Comparison of ENCODE assay signal across 16 cellular contexts in genomic region chrX:78831523-78831922, GRCh38.
DNase-seq lines count a peak whose midpoint lies in the region; ATAC-seq and TF ChIP-seq lines count a peak whose summit lies in the region.
"Had no signal": no experiment of that assay in that cellular context is flagged by ENCODE, and none has a peak within 500 bp of the region (broad histone marks: within the 10 kb centered on the region; RNA-seq: fewer than 3 reads in every experiment).

No MANE protein-coding gene starts in this region.

- no peak overlapping the region for H3K4ac ChIP-seq in neuronal stem cell (ENCODE audit: low read length)

- intact Hi-C loops in spleen (cut with DNase I; ENCODE audit: low total_unique reads), result no loop called here

- H3K14ac ChIP-seq in neuronal stem cell (ENCODE audit: low read length), result no peak overlapping the region

- peak; percentile 82 for ATAC-seq in GM18502 (IDR thresholded peaks at IDR 0.05; ENCODE audit: poor library complexity, unreplicated experiment)
- peak; percentile 88 for ATAC-seq in GM18870 (IDR thresholded peaks at IDR 0.05; ENCODE audit: unreplicated experiment)
- peak; percentile 52 for ATAC-seq in HG03175 (IDR thresholded peaks at IDR 0.05; ENCODE audit: unreplicated experiment)
- ATAC-seq: HCT116 had no signal

- H3K4me2 ChIP-seq in neuronal stem cell (ENCODE audit: insufficient read depth, low read length, poor library complexity, severe bottlenecking), result no peak overlapping the region

- no peak overlapping the region for H4K8ac ChIP-seq in neuronal stem cell (ENCODE audit: low read depth, low read length)

- no peak overlapping the region for H3K23ac ChIP-seq in neuronal stem cell (ENCODE audit: low read depth, low read length, poor library complexity)

- H3K79me1 ChIP-seq in neuronal stem cell (ENCODE audit: low read depth, low read length), result no peaks in the 10 kb centered on the region

- no peak overlapping the region for H3K18ac ChIP-seq in neuronal stem cell (ENCODE audit: low read length)

- H2AK5ac ChIP-seq in neuronal stem cell (ENCODE audit: low read depth, low read length), result no peak overlapping the region

- H2BK5ac ChIP-seq in neuronal stem cell (ENCODE audit: low read length), result no peak overlapping the region

- H3K9ac ChIP-seq in neuronal stem cell (ENCODE audit: low read depth, low read length, poor library complexity), result no peak overlapping the region

- no peak overlapping the region for H2BK15ac ChIP-seq in neuronal stem cell (ENCODE audit: low read length)

- no peak for TF ChIP-seq CTCF in GM06990 (IDR thresholded peaks at IDR 0.05; ENCODE audit: insufficient read depth, low read length, poor library complexity, severe bottlenecking)
- no peak for TF ChIP-seq CTCF in spleen (IDR thresholded peaks at IDR 0.05 in 8 of 11, conservative IDR thresholded peaks at IDR 0.05 in 3 of 11)

- no peak overlapping the region for H4K91ac ChIP-seq in neuronal stem cell (ENCODE audit: low read depth, low read length, poor library complexity)

- H3K27ac ChIP-seq in spleen (no peak overlapping the region), neuronal stem cell (replicated peaks; ENCODE audit: low read length) (no peak overlapping the region)

- H3K36me3 ChIP-seq in GM06990 (ENCODE audit: control insufficient read depth, insufficient read depth, low read length) (no peaks in the 10 kb centered on the region), spleen (no peaks in the 10 kb centered on the region), neuronal stem cell (replicated peaks in 1 of 2; ENCODE audit: control insufficient read depth in 2 of 2, insufficient read depth in 2 of 2, low read length in 2 of 2) (no peaks in the 10 kb centered on the region)

- 56 to 90% (median 73%) methylated on average over 3 of the region's 3 CpGs for WGBS in spleen, 5 donors
- no CpG with 5 or more reads among the region's 3 CpGs for WGBS in neuronal stem cell (ENCODE audit: extremely low coverage in 2 of 2, insufficient read length in 2 of 2, insufficient replicate concordance in 1 of 2), 2 donors

- no peak overlapping the region for H3K4me3 ChIP-seq in GM06990 (replicated peaks; ENCODE audit: low read depth, low read length)
- no peak overlapping the region for H3K4me3 ChIP-seq in spleen
- H3K4me3 ChIP-seq in neuronal stem cell (ENCODE audit: low read length in 2 of 2), result no peak overlapping the region

- no peak overlapping the region for H2AFZ ChIP-seq in neuronal stem cell (ENCODE audit: low read length)

- H3K27me3 ChIP-seq in GM06990 (replicated peaks; ENCODE audit: control insufficient read depth, insufficient read depth, low read length), result no peaks in the 10 kb centered on the region
- peaks cover 0 to 10% (median 0%) of the 10 kb centered on the region in 7 donors for H3K27me3 ChIP-seq in spleen (replicated peaks in 1 of 7)
- H3K27me3 ChIP-seq in neuronal stem cell (ENCODE audit: control insufficient read depth in 3 of 3, insufficient read depth in 3 of 3, low read depth in 1 of 3, low read length in 3 of 3), result no peaks in the 10 kb centered on the region

- H3K4me1 ChIP-seq in spleen (no peaks in the 10 kb centered on the region), neuronal stem cell (ENCODE audit: control insufficient read depth in 2 of 2, insufficient read depth in 1 of 2, low read depth in 1 of 2, low read length in 2 of 2) (no peaks in the 10 kb centered on the region)

- H2BK120ac ChIP-seq in neuronal stem cell (ENCODE audit: low read depth, low read length), result no peak overlapping the region

- H2BK12ac ChIP-seq in neuronal stem cell (ENCODE audit: low read length), result no peak overlapping the region

- no peaks in the 10 kb centered on the region for H3K9me3 ChIP-seq in spleen
- no peaks in the 10 kb centered on the region for H3K9me3 ChIP-seq in neuronal stem cell (replicated peaks in 1 of 2; ENCODE audit: control insufficient read depth in 2 of 2, insufficient read depth in 1 of 2, low read depth in 1 of 2, low read length in 2 of 2)

- DNase-seq in GM06990 (ENCODE audit: extremely low read depth, insufficient read length) (peak; percentile 1), NCI-H446 treated with DMSO at 0.1 percent for 48 hours (lab: John Stamatoyannopoulos, UW) (no peak), spleen (no peak), neuronal stem cell (ENCODE audit: low spot score) (no peak)
- DNase-seq in stimulated activated CD8-positive, alpha-beta memory T cell treated with anti-CD3 and anti-CD28 coated beads, Interleukin-4, amount 100 ng/mL, for 48 hours, result no peak
- DNase-seq: GDM1, GOT3, NCI-H1092 treated with DMSO at 0.1 percent for 48 hours, NCI-H1694 treated with DMSO at 0.1 percent for 48 hours, NCI-H510A treated with DMSO at 0.1 percent for 48 hours, NCI-H774, Right ventricle myocardium superior had no signal

- TF ChIP-seq POLR2A in spleen (IDR thresholded peaks at IDR 0.05), result no peak
